ENCODE assay signal across 1 cellular context in genomic region chr12:21353487-21353886, GRCh38.
TF ChIP-seq lines count a peak whose summit lies in the region.

No MANE protein-coding gene starts in this region.

TF ChIP-seq in K562, 482 proteins besides CTCF, POLR2A, EP300 and RAD21 (continued from another document):
- no peak for TF ChIP-seq MTA1 (IDR thresholded peaks at IDR 0.05; ENCODE audit: borderline replicate concordance)
- no peak for TF ChIP-seq ZNF584 (CRISPR knock-in tag; IDR thresholded peaks at IDR 0.05; ENCODE audit: low read depth)
- no peak for TF ChIP-seq TEAD1 (CRISPR knock-in tag; IDR thresholded peaks at IDR 0.05)
- no peak for TF ChIP-seq RBFOX2 (IDR thresholded peaks at IDR 0.05; ENCODE audit: low read depth, low read length)
- TF ChIP-seq TSHZ1 (CRISPR knock-in tag; IDR thresholded peaks at IDR 0.05), result no peak
- TF ChIP-seq ETV1 (tag; conservative IDR thresholded peaks at IDR 0.05; ENCODE audit: low read depth), result no peak
- no peak for TF ChIP-seq ZNF445 (CRISPR knock-in tag; IDR thresholded peaks at IDR 0.05; ENCODE audit: low read depth)
- TF ChIP-seq, protein P1, sequence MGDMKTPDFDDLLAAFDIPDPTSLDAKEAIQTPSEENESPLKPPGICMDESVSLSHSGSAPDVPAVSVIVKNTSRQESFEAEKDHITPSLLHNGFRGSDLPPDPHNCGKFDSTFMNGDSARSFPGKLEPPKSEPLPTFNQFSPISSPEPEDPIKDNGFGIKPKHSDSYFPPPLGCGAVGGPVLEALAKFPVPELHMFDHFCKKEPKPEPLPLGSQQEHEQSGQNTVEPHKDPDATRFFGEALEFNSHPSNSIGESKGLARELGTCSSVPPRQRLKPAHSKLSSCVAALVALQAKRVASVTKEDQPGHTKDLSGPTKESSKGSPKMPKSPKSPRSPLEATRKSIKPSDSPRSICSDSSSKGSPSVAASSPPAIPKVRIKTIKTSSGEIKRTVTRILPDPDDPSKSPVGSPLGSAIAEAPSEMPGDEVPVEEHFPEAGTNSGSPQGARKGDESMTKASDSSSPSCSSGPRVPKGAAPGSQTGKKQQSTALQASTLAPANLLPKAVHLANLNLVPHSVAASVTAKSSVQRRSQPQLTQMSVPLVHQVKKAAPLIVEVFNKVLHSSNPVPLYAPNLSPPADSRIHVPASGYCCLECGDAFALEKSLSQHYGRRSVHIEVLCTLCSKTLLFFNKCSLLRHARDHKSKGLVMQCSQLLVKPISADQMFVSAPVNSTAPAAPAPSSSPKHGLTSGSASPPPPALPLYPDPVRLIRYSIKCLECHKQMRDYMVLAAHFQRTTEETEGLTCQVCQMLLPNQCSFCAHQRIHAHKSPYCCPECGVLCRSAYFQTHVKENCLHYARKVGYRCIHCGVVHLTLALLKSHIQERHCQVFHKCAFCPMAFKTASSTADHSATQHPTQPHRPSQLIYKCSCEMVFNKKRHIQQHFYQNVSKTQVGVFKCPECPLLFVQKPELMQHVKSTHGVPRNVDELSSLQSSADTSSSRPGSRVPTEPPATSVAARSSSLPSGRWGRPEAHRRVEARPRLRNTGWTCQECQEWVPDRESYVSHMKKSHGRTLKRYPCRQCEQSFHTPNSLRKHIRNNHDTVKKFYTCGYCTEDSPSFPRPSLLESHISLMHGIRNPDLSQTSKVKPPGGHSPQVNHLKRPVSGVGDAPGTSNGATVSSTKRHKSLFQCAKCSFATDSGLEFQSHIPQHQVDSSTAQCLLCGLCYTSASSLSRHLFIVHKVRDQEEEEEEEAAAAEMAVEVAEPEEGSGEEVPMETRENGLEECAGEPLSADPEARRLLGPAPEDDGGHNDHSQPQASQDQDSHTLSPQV (IDR thresholded peaks at IDR 0.05), result no peak
- TF ChIP-seq GABPA (tag; conservative IDR thresholded peaks at IDR 0.05; ENCODE audit: low read depth), result no peak
